13 cellular contexts compared by ENCODE assay signal in genomic region chr6:169850746-169851145, GRCh38.
"Had no signal": no experiment of that assay in that cellular context is flagged by ENCODE, and none has a peak within 500 bp of the region (broad histone marks: within the 10 kb centered on the region; RNA-seq: fewer than 3 reads in every experiment).

No MANE protein-coding gene starts in this region.

- ATAC-seq: activated CD4-positive, CD25-positive, alpha-beta regulatory T cell treated with anti-CD3 and anti-CD28 coated beads, Interleukin-2, amount 50 U/mL, for 24 hours; effector memory CD8-positive, alpha-beta T cell; stimulated activated memory B cell treated with anti-CD40 and anti-IgM and Interleukin-4, amounts not matched to agents 10 μg/mL and 1 μg/mL and 100 μg/mL, for 72 hours had no signal

- H3K9me3 ChIP-seq: esophagus squamous epithelium, psoas muscle, right lobe of liver, thyroid gland had no signal

- H3K4me1 ChIP-seq: psoas muscle, right lobe of liver had no signal

- H3K36me3 ChIP-seq: esophagus squamous epithelium, right lobe of liver, thyroid gland had no signal

- H3K27ac ChIP-seq: right lobe of liver had no signal

- H3K27me3 ChIP-seq: right lobe of liver, thyroid gland had no signal

- H3K4me2 ChIP-seq: smooth muscle cell had no signal

- DNase-seq: activated CD4-positive, alpha-beta T cell treated with anti-CD3 and anti-CD28 coated beads, Interleukin-2, amount 10 ng/mL, durations not matched to agents 7 days and 5 days; activated naive CD4-positive, alpha-beta T cell; activated naive CD8-positive, alpha-beta T cell treated with anti-CD3 and anti-CD28 coated beads for 36 hours; amniotic stem cell; effector memory CD8-positive, alpha-beta T cell; esophagus squamous epithelium; psoas muscle; right lobe of liver; stimulated activated CD4-positive, alpha-beta T cell treated with anti-CD3 and anti-CD28 coated beads, Interleukin-4, amount 100 ng/mL, for 24 hours; thyroid gland had no signal

- H3K4me3 ChIP-seq: esophagus squamous epithelium, psoas muscle, right lobe of liver, smooth muscle cell, thyroid gland had no signal
